Comparison of ENCODE assay signal across 8 cellular contexts in genomic region chr1:232805269-232806070, GRCh38. TPM values are rescaled to one million over a fixed set of nuclear protein-coding genes. Genes with fewer than 3 reads are reported as not detected.
DNase-seq lines count a peak whose midpoint lies in the region; ATAC-seq and TF ChIP-seq lines count a peak whose summit lies in the region.

Gene MAP10 (plus strand): TSS chr1:232805416. CDS start chr1:232805450, 34 bp downstream.

- TF ChIP-seq POLR2A in GM15510 (IDR thresholded peaks at IDR 0.05; ENCODE audit: borderline replicate concordance, extremely low read depth, insufficient read length): peak; percentile 65

- no peaks in the 10 kb centered on the region for H3K36me3 ChIP-seq in ectodermal cell (ENCODE audit: control insufficient read depth, insufficient read depth, low read length)

- no peaks in the 10 kb centered on the region for H3K4me1 ChIP-seq in ectodermal cell (ENCODE audit: control insufficient read depth, insufficient read depth, low read length)

- no peaks in the 10 kb centered on the region for H3K27me3 ChIP-seq in ectodermal cell (ENCODE audit: control insufficient read depth, insufficient read depth, low read length, poor library complexity, severe bottlenecking)

- WGBS in ectodermal cell, 2 experiments: 3 to 4% methylated on average over 74 of the region's 74 CpGs

- DNase-seq in NCI-H446 (lab: John Stamatoyannopoulos, UW) (peak; percentile 74 to 96), lung microvascular endothelial cell (ENCODE audit: low read depth in 2 of 2) (peak; percentile 64 to 67), NCI-H1694 (lab: John Stamatoyannopoulos, UW) (no peak)
- peak; percentile 41 to 43 for DNase-seq in activated CD8-positive, alpha-beta memory T cell treated with anti-CD3 and anti-CD28 coated beads for 1 hour (ENCODE audit: extremely low read depth in 1 of 2, low read depth in 1 of 2)
- peak; percentile 34 to 45 (median 41) for DNase-seq in stimulated activated CD4-positive, alpha-beta T cell treated with anti-CD3 and anti-CD28 coated beads, TNF-alpha, amount 100 ng/mL, for 1 hour (ENCODE audit: low read depth in 3 of 3, low spot score in 1 of 3)

- peak within 1 kb of the TSS; percentile 74 for H3K4me3 ChIP-seq in ectodermal cell (ENCODE audit: insufficient read depth, low read depth, low read length)

- H3K27ac ChIP-seq in ectodermal cell (ENCODE audit: insufficient read depth, low read depth, low read length, poor library complexity, severe bottlenecking): peak within 1 kb of the TSS; percentile 37

- H3K9me3 ChIP-seq in ectodermal cell (ENCODE audit: control insufficient read depth, low read length): no peaks in the 10 kb centered on the region

- peak; percentile 85 for ATAC-seq in HG02938 (IDR thresholded peaks at IDR 0.05; ENCODE audit: unreplicated experiment)

RNA-seq across cellular contexts. Expression of gene MAP10, which starts in this region (rescaled TPM):
- polyA plus RNA-seq in ectodermal cell (2013, experiment 1 of 4): 6.8 TPM
- 7.1 TPM for polyA plus RNA-seq in ectodermal cell (2013, experiment 2 of 4)
- 6.6 TPM for polyA plus RNA-seq in ectodermal cell (2013, experiment 3 of 4)
- 7.0 TPM for polyA plus RNA-seq in ectodermal cell (2013, experiment 4 of 4)
- 0.44 and 0.60 TPM in 2 replicates for total RNA-seq in lung microvascular endothelial cell

Comparison
In these comparisons a context has a peak if more than half of its experiments do, and no peak if none do; other contexts are left out.
1. Peak in DNase-seq in lung microvascular endothelial cell; RNA of the gene not detected or under 1 TPM.